In genomic region chr2:27647737-27648136, GRCh38 we compare ENCODE assay signal across 20 cellular contexts. TPM values are rescaled to one million over a fixed set of nuclear protein-coding genes. Genes with fewer than 3 reads are reported as not detected.
DNase-seq lines count a peak whose midpoint lies in the region; ATAC-seq and TF ChIP-seq lines count a peak whose summit lies in the region.
"Had no signal": no experiment of that assay in that cellular context is flagged by ENCODE, and none has a peak within 500 bp of the region (broad histone marks: within the 10 kb centered on the region; RNA-seq: fewer than 3 reads in every experiment).

No MANE protein-coding gene starts in this region.

- no peaks in the 10 kb centered on the region for H3K9me3 Mint-ChIP-seq in activated naive CD4-positive, alpha-beta T cell treated with anti-CD3 and anti-CD28 coated beads for 36 hours
- no peaks in the 10 kb centered on the region for H3K9me3 Mint-ChIP-seq in HFFc6
- H3K9me3 Mint-ChIP-seq in WTC11 = no peaks in the 10 kb centered on the region
- H3K9me3 Mint-ChIP-seq in effector memory CD8-positive, alpha-beta T cell = no peaks in the 10 kb centered on the region

- no peak overlapping the region for H3K4me3 Mint-ChIP-seq in activated naive CD4-positive, alpha-beta T cell treated with anti-CD3 and anti-CD28 coated beads for 36 hours
- H3K4me3 Mint-ChIP-seq in HFFc6 = no peak overlapping the region
- no peak overlapping the region for H3K4me3 Mint-ChIP-seq in WTC11
- H3K4me3 Mint-ChIP-seq in effector memory CD8-positive, alpha-beta T cell = no peak overlapping the region
- H3K4me3 Mint-ChIP-seq: CD4-positive, alpha-beta memory T cell had no signal

- peaks cover 11% of the 10 kb centered on the region for H3K36me3 Mint-ChIP-seq in activated naive CD4-positive, alpha-beta T cell treated with anti-CD3 and anti-CD28 coated beads for 36 hours (ENCODE audit: low read depth)
- H3K36me3 Mint-ChIP-seq in HFFc6 (ENCODE audit: low read depth) (peaks cover 30% of the 10 kb centered on the region), WTC11 (peaks cover 36% of the 10 kb centered on the region)
- H3K36me3 Mint-ChIP-seq in effector memory CD8-positive, alpha-beta T cell (ENCODE audit: insufficient read depth) = peaks cover 60% of the 10 kb centered on the region

- no peak for ATAC-seq in WTC11
- ATAC-seq in effector memory CD8-positive, alpha-beta T cell (replicated peaks) = no peak
- ATAC-seq in HG03095 (IDR thresholded peaks at IDR 0.05; ENCODE audit: unreplicated experiment) = no peak
- ATAC-seq: HepG2, Right ventricle myocardium inferior had no signal

- H3K27ac Mint-ChIP-seq in activated naive CD4-positive, alpha-beta T cell treated with anti-CD3 and anti-CD28 coated beads for 36 hours = peak overlapping the region; percentile 77
- H3K27ac Mint-ChIP-seq in HFFc6 (peak overlapping the region; percentile 60), WTC11 (peak overlapping the region; percentile 56; the same call in 1 of the 2 replicates)
- peak overlapping the region; percentile 47 to 62 for H3K27ac Mint-ChIP-seq in effector memory CD8-positive, alpha-beta T cell

- POLR2A ChIA-PET in WTC11 (lab: Charles Lee) = no interaction called here

- TF ChIP-seq CTCF in HFFc6 (IDR thresholded peaks at IDR 0.05) (no peak), WTC11 (IDR thresholded peaks at IDR 0.05) (no peak)

- DNase-seq in activated naive CD4-positive, alpha-beta T cell treated with anti-CD3 and anti-CD28 coated beads for 36 hours = no peak
- DNase-seq in activated naive CD4-positive, alpha-beta T cell treated with anti-CD3 and anti-CD28 coated beads, Interleukin-2, amount 50 U/mL, for 16 hours = no peak
- DNase-seq in HFFc6 (no peak), WTC11 (ENCODE audit: low spot score) (no peak), NCI-H146 treated with DMSO at 0.1 percent for 48 hours (lab: John Stamatoyannopoulos, UW; ENCODE audit: unreplicated experiment) (no peak)
- no peak for DNase-seq in effector memory CD8-positive, alpha-beta T cell
- DNase-seq: C1 segment of cervical spinal cord; CD4-positive, alpha-beta memory T cell; COR-L47; DMS53; KBM-7; MM.1S; NCI-H1694; NCI-H2029 treated with DMSO at 0.1 percent for 48 hours; NCI-H2227 treated with DMSO at 0.1 percent for 48 hours; NCI-H526 treated with DMSO at 0.1 percent for 48 hours; PC-9 had no signal

- CTCF ChIA-PET in activated naive CD4-positive, alpha-beta T cell treated with anti-CD3 and anti-CD28 coated beads for 36 hours (lab: Charles Lee) = interaction anchor here (1.1 to 3.7 kb wide), 2 partner anchors 29 to 35 kb away, joined by 3 to 17 read pairs; no protein-coding TSS in a partner anchor
- CTCF ChIA-PET in WTC11 (lab: Charles Lee) = no interaction called here

- no peaks in the 10 kb centered on the region for H3K27me3 Mint-ChIP-seq in activated naive CD4-positive, alpha-beta T cell treated with anti-CD3 and anti-CD28 coated beads for 36 hours (ENCODE audit: low read depth)
- H3K27me3 Mint-ChIP-seq in HFFc6 (ENCODE audit: insufficient read depth) = no peaks in the 10 kb centered on the region
- no peaks in the 10 kb centered on the region for H3K27me3 Mint-ChIP-seq in WTC11 (ENCODE audit: low read depth)
- H3K27me3 Mint-ChIP-seq in effector memory CD8-positive, alpha-beta T cell = no peaks in the 10 kb centered on the region
- H3K27me3 Mint-ChIP-seq: CD4-positive, alpha-beta memory T cell had no signal

- intact Hi-C loops in activated naive CD4-positive, alpha-beta T cell treated with anti-CD3 and anti-CD28 coated beads for 36 hours (cut with micrococcal nuclease) = no loop called here

- peaks cover 4% of the 10 kb centered on the region for H3K4me1 Mint-ChIP-seq in activated naive CD4-positive, alpha-beta T cell treated with anti-CD3 and anti-CD28 coated beads for 36 hours (ENCODE audit: low read depth)
- H3K4me1 Mint-ChIP-seq in HFFc6 (ENCODE audit: low read depth) (peaks cover 26% of the 10 kb centered on the region), WTC11 (no peaks in the 10 kb centered on the region)
- peaks cover 0 to 4% of the 10 kb centered on the region in 2 donors for H3K4me1 Mint-ChIP-seq in effector memory CD8-positive, alpha-beta T cell (ENCODE audit: low read depth in 2 of 2)

TF ChIP-seq in WTC11, 78 proteins besides CTCF, POLR2A, EP300 and RAD21 (continues in another document):
- no peak for TF ChIP-seq JUN (CRISPR knock-in tag; IDR thresholded peaks at IDR 0.05)
- TF ChIP-seq PRDM15 (CRISPR knock-in tag; IDR thresholded peaks at IDR 0.05) = no peak
- no peak for TF ChIP-seq ATF3 (CRISPR knock-in tag; conservative IDR thresholded peaks at IDR 0.05)
- TF ChIP-seq ZSCAN18 (CRISPR knock-in tag; IDR thresholded peaks at IDR 0.05) = no peak
- TF ChIP-seq EMX1 (CRISPR knock-in tag; IDR thresholded peaks at IDR 0.05) = no peak
- no peak for TF ChIP-seq IRF2 (CRISPR knock-in tag; IDR thresholded peaks at IDR 0.05; ENCODE audit: borderline replicate concordance, low read depth)
- TF ChIP-seq, protein P1, sequence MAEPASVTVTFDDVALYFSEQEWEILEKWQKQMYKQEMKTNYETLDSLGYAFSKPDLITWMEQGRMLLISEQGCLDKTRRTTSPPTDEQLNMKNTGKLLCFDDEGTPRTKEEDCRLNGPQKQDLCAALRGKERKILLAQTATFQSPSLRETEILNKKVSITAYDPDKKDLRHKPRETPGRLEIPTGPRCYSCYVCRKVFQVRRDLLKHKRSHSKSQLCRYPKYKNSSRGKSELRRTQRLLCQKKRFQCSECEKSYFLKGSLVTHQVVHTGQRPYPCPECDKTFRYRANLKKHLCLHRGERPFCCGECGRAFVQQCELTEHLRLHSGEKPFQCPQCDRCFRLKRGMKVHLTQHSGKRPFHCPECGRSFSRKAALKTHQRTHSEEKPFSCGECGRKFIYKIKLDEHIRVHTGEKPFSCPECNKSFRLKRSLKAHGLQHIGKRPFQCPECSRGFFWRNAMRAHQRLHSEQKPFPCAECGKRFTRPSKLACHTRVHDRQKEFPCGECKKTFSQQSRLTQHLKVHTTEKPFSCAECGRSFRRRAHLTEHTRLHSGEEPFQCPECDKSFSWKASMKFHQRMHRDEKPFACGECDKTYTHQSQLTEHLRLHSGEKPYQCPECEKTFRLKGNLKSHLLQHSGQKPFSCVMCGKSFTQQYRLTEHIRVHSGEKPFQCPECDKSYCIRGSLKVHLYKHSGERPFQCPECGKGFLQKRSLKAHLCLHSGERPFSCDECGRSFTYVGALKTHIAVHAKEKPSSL (CRISPR knock-in tag; conservative IDR thresholded peaks at IDR 0.05) = no peak

RNA-seq across cellular contexts. Expression of gene SUPT7L, which starts 15.7 kb away (rescaled TPM):
- total RNA-seq in activated naive CD4-positive, alpha-beta T cell treated with anti-CD3 and anti-CD28 coated beads for 36 hours = 10 to 100 TPM; 27.8 to 29.7 TPM
- 10 to 100 TPM; 22.7 to 26.4 (median 24.2) TPM for total RNA-seq in HFFc6 (2021; fragmentation: NEBNext Ultra II Directional; extraction: Animal tissue kit (Norgen Biotek cat#: 25700))
- 22.6 to 24.1 TPM (median 23.8 TPM) in 3 replicates for total RNA-seq in WTC11 (2021)

RNA-seq across cellular contexts. Expression of gene SLC4A1AP, which starts 16.0 kb away (rescaled TPM):
- total RNA-seq in activated naive CD4-positive, alpha-beta T cell treated with anti-CD3 and anti-CD28 coated beads for 36 hours = 10 to 100 TPM; 21.2 to 22.2 TPM
- 10 to 100 TPM; 23.0 to 27.1 (median 24.5) TPM for total RNA-seq in HFFc6 (2021; fragmentation: NEBNext Ultra II Directional; extraction: Animal tissue kit (Norgen Biotek cat#: 25700))
- 17.8 to 20.1 TPM (median 19.3 TPM) in 3 replicates for total RNA-seq in WTC11 (2021)

RNA-seq across cellular contexts. Expression of gene GPN1, which starts 18.9 kb away (rescaled TPM):
- total RNA-seq in activated naive CD4-positive, alpha-beta T cell treated with anti-CD3 and anti-CD28 coated beads for 36 hours = 10 to 100 TPM; 44.9 to 45.1 TPM
- total RNA-seq in HFFc6 (2021; fragmentation: NEBNext Ultra II Directional; extraction: Animal tissue kit (Norgen Biotek cat#: 25700)) = 10 to 100 TPM; 33.2 to 44.2 (median 39.8) TPM
- total RNA-seq in WTC11 (2021) = 35.9 to 38.4 TPM (median 37.8 TPM) in 3 replicates

RNA-seq across cellular contexts. Expression of gene CCDC121, which starts 18.9 kb away (rescaled TPM):
- total RNA-seq in activated naive CD4-positive, alpha-beta T cell treated with anti-CD3 and anti-CD28 coated beads for 36 hours = under 1 TPM; 0.17 to 0.30 TPM
- 1 to 10 TPM in 2 of 6 experiments, under 1 TPM in 4; 0.52 to 1.2 (median 0.97) TPM for total RNA-seq in HFFc6 (2021; fragmentation: NEBNext Ultra II Directional; extraction: Animal tissue kit (Norgen Biotek cat#: 25700))
- total RNA-seq in WTC11 (2021) = 1.9 to 2.9 TPM (median 2.0 TPM) in 3 replicates
